Comparison of ENCODE assay signal across 8 cellular contexts in the genomic region with DNA sequence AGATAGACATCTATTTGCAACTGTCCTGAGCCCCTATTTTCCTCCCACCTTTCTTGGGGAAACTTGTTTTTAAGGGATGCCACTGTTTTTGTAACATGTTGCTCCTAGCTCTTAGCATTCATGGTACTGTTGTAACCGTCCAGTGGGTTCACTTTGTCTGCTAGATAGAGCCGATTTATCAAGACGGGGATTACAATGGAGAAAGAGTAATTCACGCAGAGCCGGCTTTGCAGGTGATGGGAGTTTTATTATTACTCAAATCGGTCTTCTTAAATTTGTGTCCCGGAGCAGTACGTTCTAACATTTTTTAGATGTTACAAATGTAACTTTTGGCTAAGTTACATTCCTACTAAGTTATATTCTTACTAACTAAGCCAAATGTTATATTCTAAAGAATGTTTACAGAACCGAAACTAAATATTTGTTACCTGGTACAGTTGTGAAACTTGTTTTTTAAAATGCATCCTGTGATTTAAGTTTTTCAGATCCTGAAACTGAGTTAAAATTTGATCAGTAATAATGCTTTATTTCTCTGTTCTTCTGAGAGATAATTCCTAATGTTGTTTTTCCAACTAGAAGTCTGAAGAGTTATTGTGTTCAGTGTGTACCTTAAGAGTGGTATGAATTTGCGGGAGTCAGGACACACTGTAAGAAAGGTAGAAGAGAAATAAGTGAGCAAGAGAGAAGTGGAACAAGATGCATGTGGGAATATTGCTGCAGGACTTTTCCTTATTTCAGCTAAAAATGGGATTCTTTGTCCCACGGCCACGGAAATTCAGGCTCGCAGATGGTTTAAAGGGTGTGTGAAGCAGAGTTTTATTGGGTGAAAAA. TPM values are rescaled to one million over a fixed set of nuclear protein-coding genes. Genes with fewer than 3 reads are reported as not detected.
DNase-seq lines count a peak whose midpoint lies in the region; ATAC-seq, FAIRE-seq and TF ChIP-seq lines count a peak whose summit lies in the region.

No MANE protein-coding gene starts in this region.

- H3K79me2 ChIP-seq in ACC112 (ENCODE audit: control insufficient read depth, insufficient read depth, low read length, unreplicated experiment) = peaks cover 33% of the 10 kb centered on the region

- peak overlapping the region; percentile 89 for H2AFZ ChIP-seq in ACC112 (ENCODE audit: low read length, unreplicated experiment)

- H3K27me3 ChIP-seq in ACC112 (ENCODE audit: insufficient read depth, low read length) = no peaks in the 10 kb centered on the region
- no peaks in the 10 kb centered on the region for H3K27me3 ChIP-seq in adrenal gland
- H3K27me3 ChIP-seq in testis = no peaks in the 10 kb centered on the region

- H3K9ac ChIP-seq in kidney (ENCODE audit: low read length in 2 of 2) = peak overlapping the region; percentile 56 to 77

- TF ChIP-seq POLR2A in adrenal gland (IDR thresholded peaks at IDR 0.05) (no peak), testis (IDR thresholded peaks at IDR 0.05) (no peak)

- no peak for DNase-seq in adrenal gland
- DNase-seq in kidney = no peak
- no peak for DNase-seq in testis
- DNase-seq in stimulated activated CD4-positive, alpha-beta T cell treated with anti-CD3 and anti-CD28 coated beads, Interleukin-4, amount 100 ng/mL, for 24 hours = no peak
- DNase-seq in NK-92 treated with Interleukin-12 subunit alpha and Interleukin-12 subunit beta, amount 100 ng/mL, for 24 hours (lab: John Stamatoyannopoulos, UW) = no peak
- no peak for DNase-seq in ecto neural progenitor cell (ENCODE audit: low spot score)

- H3K9me3 ChIP-seq in adrenal gland (replicated peaks in 1 of 3) (no peaks in the 10 kb centered on the region), kidney (ENCODE audit: control insufficient read depth in 1 of 2, low read length in 2 of 2) (no peaks in the 10 kb centered on the region), testis (no peaks in the 10 kb centered on the region)

- WGBS in adrenal gland, 4 donors = 26 to 33% (median 30%) methylated on average over 13 of the region's 13 CpGs
- WGBS in testis, 2 donors = 2 to 4% methylated on average over 13 of the region's 13 CpGs

- H3K27ac ChIP-seq in ACC112 (ENCODE audit: low read depth, low read length) = peak overlapping the region; percentile 51
- peak overlapping the region in 4 of 5 donors; percentile 59 to 85 (median 75) for H3K27ac ChIP-seq in adrenal gland
- peak overlapping the region; percentile 71 to 93 for H3K27ac ChIP-seq in kidney (ENCODE audit: low read depth in 2 of 2, low read length in 2 of 2)
- peak overlapping the region; percentile 80 to 91 for H3K27ac ChIP-seq in testis

- FAIRE-seq in kidney (lab: Jason Lieb, UNC) = no peak

- H3K36me3 ChIP-seq in ACC112 (ENCODE audit: insufficient read depth, low read length) = peaks cover 6% of the 10 kb centered on the region
- H3K36me3 ChIP-seq in adrenal gland (replicated peaks in 1 of 2) = no peaks in the 10 kb centered on the region
- H3K36me3 ChIP-seq in kidney (ENCODE audit: control insufficient read depth in 1 of 2, insufficient read depth in 2 of 2, low read length in 2 of 2) = no peaks in the 10 kb centered on the region
- no peaks in the 10 kb centered on the region for H3K36me3 ChIP-seq in testis (ENCODE audit: low read depth, missing control alignments)

- H3K4me3 ChIP-seq in ACC112 (ENCODE audit: low read depth, low read length) (peak overlapping the region; percentile 96), adrenal gland (peak overlapping the region in 3 of 4 donors; percentile 63 to 83 (median 71)), kidney (ENCODE audit: low read length in 2 of 2) (peak overlapping the region; percentile 83 to 84), testis (peak overlapping the region; percentile 67 to 79)

- intact Hi-C loops in adrenal gland (cut with DNase I) = no loop called here
- intact Hi-C loops in kidney (cut with DNase I) = no loop called here
- intact Hi-C loops in testis (cut with DNase I; ENCODE audit: low total_unique reads) = no loop called here

- TF ChIP-seq CTCF in adrenal gland (IDR thresholded peaks at IDR 0.05) = no peak
- TF ChIP-seq CTCF in kidney (IDR thresholded peaks at IDR 0.05; ENCODE audit: borderline replicate concordance, extremely low read depth, insufficient read depth) = no peak
- TF ChIP-seq CTCF in testis (IDR thresholded peaks at IDR 0.05) = no peak

- H3K4me1 ChIP-seq in ACC112 (ENCODE audit: control insufficient read depth, insufficient read depth, low read length, unreplicated experiment) = peaks cover 32% of the 10 kb centered on the region
- peaks cover 6 to 10% of the 10 kb centered on the region in 2 donors for H3K4me1 ChIP-seq in adrenal gland (replicated peaks in 1 of 2)
- peaks cover 0 to 3% of the 10 kb centered on the region in 2 donors for H3K4me1 ChIP-seq in kidney (ENCODE audit: control insufficient read depth in 1 of 2, insufficient read depth in 1 of 2, low read depth in 1 of 2, low read length in 2 of 2)
- H3K4me1 ChIP-seq in testis = peaks cover 5% of the 10 kb centered on the region

- peak; percentile 3 for ATAC-seq in HG03064 (IDR thresholded peaks at IDR 0.05; ENCODE audit: low read depth, unreplicated experiment)

RNA-seq across cellular contexts. Expression of a gene that starts 20.6 kb away (rescaled TPM):
- total RNA-seq in adrenal gland (1 to 10 TPM; 1.9 to 9.5 (median 2.8) TPM), kidney (22.4 TPM), testis (10 to 100 TPM; 32.1 to 36.3 TPM)
- polyA plus RNA-seq in adrenal gland (10 to 100 TPM in 1 of 3 donors, 1 to 10 TPM in 1, under 1 TPM in 1; 0.75 to 12.4 (median 3.0) TPM), kidney (ENCODE audit: insufficient read depth, low read depth, low replicate concordance) (2.5 TPM), testis (ENCODE audit: insufficient read depth, low read depth, low replicate concordance) (25.5 TPM)

RNA-seq across cellular contexts. Expression of a gene that starts 41.2 kb away (rescaled TPM):
- total RNA-seq in adrenal gland (1 to 10 TPM in 2 of 8 donors, under 1 TPM in 5, not detected in 1; 0.18 to 1.7 (median 0.74) TPM), kidney (3.0 TPM), testis (under 1 TPM in 1 of 2 donors, not detected in 1; 0.25 TPM)
- polyA plus RNA-seq in adrenal gland (under 1 TPM; 0.13 to 0.48 (median 0.24) TPM), kidney (ENCODE audit: insufficient read depth, low read depth, low replicate concordance) (0.73 TPM), testis (ENCODE audit: insufficient read depth, low read depth, low replicate concordance) (1.5 TPM)
